14 cellular contexts compared by ENCODE assay signal in the genomic region with DNA sequence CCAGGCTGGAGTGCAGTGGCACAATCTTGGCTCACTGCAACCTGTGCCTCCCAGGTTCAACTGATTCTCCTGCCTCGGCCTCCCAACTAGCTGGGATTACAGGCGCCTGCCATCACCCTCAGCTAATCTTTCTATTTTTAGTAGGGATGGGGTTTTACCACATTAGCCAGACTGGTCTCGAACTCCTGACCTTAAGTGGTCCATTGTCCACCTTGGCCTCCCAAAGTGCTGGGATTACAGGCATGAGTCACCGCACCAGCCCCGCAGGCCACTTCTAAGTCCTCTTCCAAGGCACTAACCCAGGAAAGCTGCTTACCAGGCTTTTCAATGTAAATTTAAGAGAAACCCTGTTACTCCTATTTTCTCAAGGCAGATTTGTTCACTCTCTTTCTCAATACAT. TPM values are rescaled to one million over a fixed set of nuclear protein-coding genes. Genes with fewer than 3 reads are reported as not detected.
A peak's percentile ranks its signal among the peaks of the same experiment; 100 is the strongest.
DNase-seq lines count a peak whose midpoint lies in the region; ATAC-seq lines count a peak whose summit lies in the region.
"Had no signal": no experiment of that assay in that cellular context is flagged by ENCODE, and none has a peak within 500 bp of the region (broad histone marks: within the 10 kb centered on the region; RNA-seq: fewer than 3 reads in every experiment).

No MANE protein-coding gene starts in this region.

- H3K27ac ChIP-seq in KOPT-K1 (ENCODE audit: low read depth, low read length, poor library complexity, severe bottlenecking) = peak overlapping the region; percentile 24
- no peak overlapping the region for H3K27ac ChIP-seq in mesendoderm (ENCODE audit: low read depth, low read length)

- DNase-seq in ELF-1 (ENCODE audit: low read depth, low spot score) (peak; percentile 54), astrocyte of the hippocampus (ENCODE audit: low read depth, low spot score) (peak; percentile 50), mesendoderm (peak; percentile 73), germinal center (ENCODE audit: low spot score) (no peak), NOMO-1 treated with dmso at 0.1 percent for 144 hours (lab: John Stamatoyannopoulos, UW; ENCODE audit: unreplicated experiment) (no peak)
- no peak for DNase-seq in activated naive CD8-positive, alpha-beta T cell treated with anti-CD3 and anti-CD28 coated beads for 36 hours
- DNase-seq: activated CD4-positive, alpha-beta memory T cell treated with anti-CD3 and anti-CD28 coated beads, Interleukin-2, amount 10 ng/mL, durations not matched to agents 7 days and 5 days; foreskin melanocyte; Kasumi-1 had no signal

- peak overlapping the region; percentile 68 for H3K18ac ChIP-seq in mesendoderm (ENCODE audit: low read length)

- H3K23ac ChIP-seq in mesendoderm (ENCODE audit: low read length) = no peak overlapping the region

- no peak overlapping the region for H2BK5ac ChIP-seq in mesendoderm (ENCODE audit: low read length)

- WGBS in mesendoderm (ENCODE audit: extremely low coverage, insufficient coverage, low lambda C conversion rate) = no CpG with 5 or more reads among the region's 5 CpGs

- no peaks in the 10 kb centered on the region for H3K27me3 Mint-ChIP-seq in activated naive CD8-positive, alpha-beta T cell treated with anti-CD3 and anti-CD28 coated beads for 36 hours
- H3K27me3 Mint-ChIP-seq: activated CD4-positive, alpha-beta memory T cell treated with anti-CD3 and anti-CD28 coated beads, Interleukin-2, amount 10 ng/mL, durations not matched to agents 7 days and 5 days had no signal

- H2BK15ac ChIP-seq in mesendoderm (replicated peaks; ENCODE audit: low read depth) = no peak overlapping the region

- H3K27ac Mint-ChIP-seq in activated naive CD8-positive, alpha-beta T cell treated with anti-CD3 and anti-CD28 coated beads for 36 hours = no peak overlapping the region
- H3K27ac Mint-ChIP-seq: activated CD4-positive, alpha-beta memory T cell treated with anti-CD3 and anti-CD28 coated beads, Interleukin-2, amount 10 ng/mL, durations not matched to agents 7 days and 5 days had no signal

- H3K4me3 Mint-ChIP-seq in activated naive CD8-positive, alpha-beta T cell treated with anti-CD3 and anti-CD28 coated beads for 36 hours = no peak overlapping the region
- H3K4me3 Mint-ChIP-seq: activated CD4-positive, alpha-beta memory T cell treated with anti-CD3 and anti-CD28 coated beads, Interleukin-2, amount 10 ng/mL, durations not matched to agents 7 days and 5 days; CD14-positive monocyte; T-helper 2 cell treated with Interferon-gamma antibody and Interleukin-4, amounts not matched to agents 5 μg/mL and 100 μg/mL, for 36 hours had no signal

- H3K4me1 ChIP-seq in mesendoderm (ENCODE audit: control insufficient read depth, low read depth, low read length) = no peaks in the 10 kb centered on the region

- no peak overlapping the region for H4K5ac ChIP-seq in mesendoderm (ENCODE audit: low read length)

- H2BK120ac ChIP-seq in mesendoderm (ENCODE audit: low read depth, low read length) = no peak overlapping the region

- peaks cover 4% of the 10 kb centered on the region for H3K36me3 Mint-ChIP-seq in activated naive CD8-positive, alpha-beta T cell treated with anti-CD3 and anti-CD28 coated beads for 36 hours

- H3K4ac ChIP-seq in mesendoderm (ENCODE audit: low read depth, low read length) = no peak overlapping the region

- no peak overlapping the region for H3K4me2 ChIP-seq in mesendoderm (ENCODE audit: low read length)

- H4K8ac ChIP-seq in mesendoderm (ENCODE audit: low read depth, low read length) = no peak overlapping the region

- H3K4me1 Mint-ChIP-seq in activated naive CD8-positive, alpha-beta T cell treated with anti-CD3 and anti-CD28 coated beads for 36 hours = peaks cover 54% of the 10 kb centered on the region

- peaks cover 15% of the 10 kb centered on the region for H3K79me1 ChIP-seq in mesendoderm (ENCODE audit: low read length)

- H3K4me3 ChIP-seq in mesendoderm (ENCODE audit: low read length) = no peak overlapping the region

- H3K9ac ChIP-seq in mesendoderm (ENCODE audit: low read length) = no peak overlapping the region

- peaks cover 40% of the 10 kb centered on the region for H3K79me2 ChIP-seq in mesendoderm (ENCODE audit: control insufficient read depth, insufficient read depth, low read length)

- H2AK5ac ChIP-seq in mesendoderm (ENCODE audit: low read length) = no peak overlapping the region

- H3K9me3 ChIP-seq in KOPT-K1 (ENCODE audit: insufficient read depth, low read length, poor library complexity, severe bottlenecking) = no peaks in the 10 kb centered on the region

- no peaks in the 10 kb centered on the region for H3K27me3 ChIP-seq in mesendoderm (ENCODE audit: insufficient read depth, low read length, poor library complexity)

- no peak for ATAC-seq in HG03469 (IDR thresholded peaks at IDR 0.05; ENCODE audit: unreplicated experiment)
- ATAC-seq: sciatic nerve had no signal

- no peak overlapping the region for H3K56ac ChIP-seq in mesendoderm (ENCODE audit: low read length)

- H3K36me3 ChIP-seq in KOPT-K1 (ENCODE audit: insufficient read depth, low read length) (no peaks in the 10 kb centered on the region), mesendoderm (ENCODE audit: control insufficient read depth, insufficient read depth, low read length) (no peaks in the 10 kb centered on the region)

- peaks cover 2% of the 10 kb centered on the region for H3K9me3 Mint-ChIP-seq in activated naive CD8-positive, alpha-beta T cell treated with anti-CD3 and anti-CD28 coated beads for 36 hours
- H3K9me3 Mint-ChIP-seq: activated CD4-positive, alpha-beta memory T cell treated with anti-CD3 and anti-CD28 coated beads, Interleukin-2, amount 10 ng/mL, durations not matched to agents 7 days and 5 days; CD14-positive monocyte; T-helper 2 cell treated with Interferon-gamma antibody and Interleukin-4, amounts not matched to agents 5 μg/mL and 100 μg/mL, for 36 hours had no signal

RNA-seq across cellular contexts. Expression of a gene that starts 50.4 kb away (rescaled TPM):
- polyA plus RNA-seq in mesendoderm (2013, experiment 1 of 2) = 38.4 TPM
- polyA plus RNA-seq in mesendoderm (2013, experiment 2 of 2) = 41.5 TPM
- 10 to 100 TPM; 46.5 to 50.9 TPM for total RNA-seq in activated naive CD8-positive, alpha-beta T cell treated with anti-CD3 and anti-CD28 coated beads for 36 hours

Comparison
In these comparisons a context has a peak if more than half of its experiments do, and no peak if none do; other contexts are left out.
1. DNase-seq: peak in ELF-1 (single experiment), astrocyte of the hippocampus (single experiment) and mesendoderm (single experiment); none in germinal center (single experiment), NOMO-1 treated with dmso at 0.1 percent for 144 hours (single experiment) and activated naive CD8-positive, alpha-beta T cell treated with anti-CD3 and anti-CD28 coated beads for 36 hours (single experiment).